Comparison of ENCODE assay signal across 11 cellular contexts in genomic region chr14:99268776-99269510, GRCh38. TPM values are rescaled to one million over a fixed set of nuclear protein-coding genes. Genes with fewer than 3 reads are reported as not detected.
A peak's percentile ranks its signal among the peaks of the same experiment; 100 is the strongest.
DNase-seq lines count a peak whose midpoint lies in the region; TF ChIP-seq lines count a peak whose summit lies in the region.
"Had no signal": no experiment of that assay in that cellular context is flagged by ENCODE, and none has a peak within 500 bp of the region (broad histone marks: within the 10 kb centered on the region; RNA-seq: fewer than 3 reads in every experiment).

No MANE protein-coding gene starts in this region.

- H3K9me3 Mint-ChIP-seq in activated naive CD4-positive, alpha-beta T cell treated with anti-CD3 and anti-CD28 coated beads for 36 hours = no peaks in the 10 kb centered on the region
- no peaks in the 10 kb centered on the region for H3K9me3 Mint-ChIP-seq in activated T-cell treated with anti-CD3 and anti-CD28 coated beads, Interleukin-2, amount 50 U/mL, for 24 hours
- no peaks in the 10 kb centered on the region for H3K9me3 Mint-ChIP-seq in type B pancreatic cell

- in situ Hi-C loops in ACHN (cut with HindIII; ENCODE audit: low pct_ligation_motif_present, low pct_unique_long_range_greater_than_20kb, low sequenced_read_pairs) (no loop called here), KBM-7 (cut with MboI; ENCODE audit: low pct_unique_long_range_greater_than_20kb, low sequenced_read_pairs) (no loop called here)

- peaks cover 52% of the 10 kb centered on the region for H3K36me3 Mint-ChIP-seq in activated naive CD4-positive, alpha-beta T cell treated with anti-CD3 and anti-CD28 coated beads for 36 hours (ENCODE audit: low read depth)
- H3K36me3 Mint-ChIP-seq in activated T-cell treated with anti-CD3 and anti-CD28 coated beads, Interleukin-2, amount 50 U/mL, for 24 hours (ENCODE audit: low read depth) = peaks cover 63% of the 10 kb centered on the region
- H3K36me3 Mint-ChIP-seq in type B pancreatic cell = no peaks in the 10 kb centered on the region

- DNase-seq in activated naive CD4-positive, alpha-beta T cell treated with anti-CD3 and anti-CD28 coated beads for 36 hours = peak; percentile 22
- DNase-seq in activated naive CD4-positive, alpha-beta T cell treated with Interleukin-2 at 50 U/mL for 16 hours = no peak
- peak; percentile 65 for DNase-seq in activated T-cell treated with anti-CD3 and anti-CD28 coated beads, Interleukin-2, amount 50 U/mL, for 24 hours
- DNase-seq in type B pancreatic cell (ENCODE audit: extremely low spot score, unreplicated experiment) (no peak), ACHN (no peak), anterior cingulate cortex (lab: John Stamatoyannopoulos, UW) (no peak), KBM-7 (no peak)
- DNase-seq: NCI-H1436 treated with DMSO at 0.1 percent for 48 hours, sigmoid colon, substantia nigra had no signal

- no peaks in the 10 kb centered on the region for H3K27me3 Mint-ChIP-seq in activated naive CD4-positive, alpha-beta T cell treated with anti-CD3 and anti-CD28 coated beads for 36 hours (ENCODE audit: low read depth)
- H3K27me3 Mint-ChIP-seq in activated T-cell treated with anti-CD3 and anti-CD28 coated beads, Interleukin-2, amount 50 U/mL, for 24 hours = no peaks in the 10 kb centered on the region
- peaks cover 57% of the 10 kb centered on the region for H3K27me3 Mint-ChIP-seq in type B pancreatic cell

- peaks cover 3% of the 10 kb centered on the region for H3K9me3 ChIP-seq in iPS-18c (ENCODE audit: control insufficient read depth, insufficient read depth, low read length)
- H3K9me3 ChIP-seq: sigmoid colon had no signal

- H3K4me3 ChIP-seq in iPS-18c (ENCODE audit: insufficient read depth, low read depth, low read length) = peak overlapping the region; percentile 68

- H3K27ac Mint-ChIP-seq in activated naive CD4-positive, alpha-beta T cell treated with anti-CD3 and anti-CD28 coated beads for 36 hours = peak overlapping the region; percentile 95
- peak overlapping the region; percentile 100 for H3K27ac Mint-ChIP-seq in activated T-cell treated with anti-CD3 and anti-CD28 coated beads, Interleukin-2, amount 50 U/mL, for 24 hours
- H3K27ac Mint-ChIP-seq in type B pancreatic cell = peak overlapping the region; percentile 90

- peaks cover 25% of the 10 kb centered on the region for H3K4me1 Mint-ChIP-seq in activated naive CD4-positive, alpha-beta T cell treated with anti-CD3 and anti-CD28 coated beads for 36 hours (ENCODE audit: low read depth)
- peaks cover 53% of the 10 kb centered on the region for H3K4me1 Mint-ChIP-seq in activated T-cell treated with anti-CD3 and anti-CD28 coated beads, Interleukin-2, amount 50 U/mL, for 24 hours (ENCODE audit: low read depth)
- H3K4me1 Mint-ChIP-seq in type B pancreatic cell (ENCODE audit: unreplicated experiment) = peaks cover 52% of the 10 kb centered on the region

- H3K4me3 Mint-ChIP-seq in activated naive CD4-positive, alpha-beta T cell treated with anti-CD3 and anti-CD28 coated beads for 36 hours = peak overlapping the region; percentile 96
- peak overlapping the region; percentile 99 for H3K4me3 Mint-ChIP-seq in activated T-cell treated with anti-CD3 and anti-CD28 coated beads, Interleukin-2, amount 50 U/mL, for 24 hours
- peak overlapping the region; percentile 93 for H3K4me3 Mint-ChIP-seq in type B pancreatic cell

- no peak for TF ChIP-seq CTCF in type B pancreatic cell (conservative IDR thresholded peaks at IDR 0.05)

- intact Hi-C loops in activated naive CD4-positive, alpha-beta T cell treated with anti-CD3 and anti-CD28 coated beads for 36 hours (cut with micrococcal nuclease) = loop anchor here (5.0 to 10.0 kb wide), 3 partner anchors 327 to 754 kb away; no protein-coding TSS in a partner anchor

- CTCF ChIA-PET in activated naive CD4-positive, alpha-beta T cell treated with anti-CD3 and anti-CD28 coated beads for 36 hours (lab: Charles Lee) = interaction anchor here (0.7 to 3.9 kb wide), 6 partner anchors 17 to 80 kb away, joined by 3 to 20 read pairs (median 5); no protein-coding TSS in a partner anchor

RNA-seq across cellular contexts. Expression of gene BCL11B, which starts 3.1 kb away (rescaled TPM):
- 10 to 100 TPM; 71.7 to 71.9 TPM for total RNA-seq in activated naive CD4-positive, alpha-beta T cell treated with anti-CD3 and anti-CD28 coated beads for 36 hours
- total RNA-seq in type B pancreatic cell (ENCODE audit: low replicate concordance) = 11.4 and 32.0 TPM in 2 replicates

Comparison
In these comparisons a context has a peak if more than half of its experiments do, and no peak if none do; other contexts are left out.
1. DNase-seq: peak in activated naive CD4-positive, alpha-beta T cell treated with anti-CD3 and anti-CD28 coated beads for 36 hours (single experiment) and activated T-cell treated with anti-CD3 and anti-CD28 coated beads, Interleukin-2, amount 50 U/mL, for 24 hours (single experiment); none in activated naive CD4-positive, alpha-beta T cell treated with Interleukin-2 at 50 U/mL for 16 hours (single experiment), type B pancreatic cell (single experiment), ACHN (single experiment), anterior cingulate cortex (0 of 58) and KBM-7 (single experiment).
2. Peak in every context shown above with its lines, with median percentiles within 50 percentile points of each other: H3K27ac Mint-ChIP-seq and H3K4me3 Mint-ChIP-seq.